In genomic region chr10:100185364-100186252, GRCh38 we compare ENCODE assay signal across 7 cellular contexts.
A peak's percentile ranks its signal among the peaks of the same experiment; 100 is the strongest.
DNase-seq lines count a peak whose midpoint lies in the region; ATAC-seq and TF ChIP-seq lines count a peak whose summit lies in the region.

Gene ERLIN1, minus strand, starts transcription at chr10:100186029. Its CDS starts 403 bp downstream, at chr10:100185626.

- ATAC-seq in GM18508 (IDR thresholded peaks at IDR 0.05; ENCODE audit: insufficient read depth, unreplicated experiment) (peak; percentile 49), HG02973 (IDR thresholded peaks at IDR 0.05; ENCODE audit: unreplicated experiment) (peak; percentile 67)

- peak within 1 kb of the TSS; percentile 94 for H3K4me3 ChIP-seq in retinal pigment epithelial cell (ENCODE audit: low read length)

- peak; percentile 13 for TF ChIP-seq CTCF in retinal pigment epithelial cell (conservative IDR thresholded peaks at IDR 0.05; ENCODE audit: low read depth, low read length)

- DNase-seq in NCI-H2081 treated with DMSO at 0.1 percent for 48 hours (lab: John Stamatoyannopoulos, UW) (peak; percentile 7), T1000 (lab: John Stamatoyannopoulos, UW) (peak; percentile 86), astrocyte of the hippocampus (ENCODE audit: low read depth, low spot score) (peak; percentile 97), hippocampal formation (lab: John Stamatoyannopoulos, UW) (peak; percentile 84 to 87), retinal pigment epithelial cell (ENCODE audit: low read depth) (peak; percentile 54)

Comparison
In these comparisons a context has a peak if more than half of its experiments do, and no peak if none do; other contexts are left out.
1. Peak in every context shown above with its lines: DNase-seq, ATAC-seq and H3K4me3 ChIP-seq.
2. DNase-seq: peak in every context shown above with its lines; median percentile 97 in astrocyte of the hippocampus; 86 in T1000; 86 in hippocampal formation; 54 in retinal pigment epithelial cell; 7 in NCI-H2081 treated with DMSO at 0.1 percent for 48 hours.